Comparison of ENCODE assay signal across 8 cellular contexts in the genomic region with DNA sequence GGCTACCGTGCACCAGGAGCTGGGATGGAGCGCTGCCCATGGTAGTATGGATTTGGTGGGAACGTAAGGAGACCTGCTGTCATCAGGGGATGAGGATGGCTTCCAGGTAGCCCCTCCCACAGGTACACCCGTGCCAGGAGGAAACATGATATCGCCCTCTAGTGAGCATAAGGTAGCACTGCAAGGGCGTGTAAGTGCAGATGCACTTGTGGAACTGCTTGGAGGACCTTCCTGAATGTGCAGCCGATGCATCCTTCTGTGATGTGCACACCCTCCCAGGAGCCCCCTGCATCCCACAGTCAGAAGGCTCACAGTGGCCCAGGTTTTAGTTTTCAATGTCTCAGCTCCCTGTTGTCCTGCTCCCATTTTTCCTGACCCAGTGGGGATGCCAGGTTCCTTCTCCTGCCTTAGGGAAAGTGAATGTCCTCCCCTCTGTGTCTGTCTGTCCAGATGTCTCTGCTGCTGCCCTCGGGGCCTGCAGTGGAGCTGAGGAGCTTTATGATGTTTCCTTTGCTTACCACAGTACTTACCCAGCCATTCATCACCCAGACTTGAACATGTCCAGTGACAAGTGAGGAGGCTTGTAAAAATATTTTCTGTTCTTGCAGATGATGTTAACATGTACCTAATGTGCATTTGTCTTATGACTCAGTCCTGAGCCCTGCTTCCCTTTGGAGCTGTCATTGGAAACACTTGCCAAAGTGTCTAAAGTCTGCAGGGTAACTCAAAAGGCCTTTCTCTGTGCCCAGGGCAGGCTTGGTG. TPM values are rescaled to one million over a fixed set of nuclear protein-coding genes. Genes with fewer than 3 reads are reported as not detected.
A peak's percentile ranks its signal among the peaks of the same experiment; 100 is the strongest.
DNase-seq lines count a peak whose midpoint lies in the region; ATAC-seq and TF ChIP-seq lines count a peak whose summit lies in the region.

No MANE protein-coding gene starts in this region.

- intact Hi-C loops in CD8-positive, alpha-beta T cell (cut with DNase I, micrococcal nuclease): loop anchor here in 1 of 2 experiments (1.0 kb wide), 1 partner anchor 160 kb away; no protein-coding TSS in a partner anchor
- intact Hi-C loops in prostate gland (cut with DNase I): loop anchor here (5.0 kb wide), 2 partner anchors 159 to 549 kb away; no protein-coding TSS in a partner anchor

- peaks cover 8% of the 10 kb centered on the region for H3K27me3 Mint-ChIP-seq in CD8-positive, alpha-beta T cell (ENCODE audit: low read depth)

- CTCF ChIA-PET in CD8-positive, alpha-beta T cell (lab: Charles Lee): interaction anchor here (0.7 to 2.7 kb wide), 6 partner anchors 14 to 177 kb away, joined by 3 to 15 read pairs (median 3); no protein-coding TSS in a partner anchor

- whole genome bisulfite sequencing in gastroesophageal sphincter (ENCODE audit: low coverage in 1 of 2), 2 donors: 13 to 27% methylated on average over 3 to 6 of the region's 8 CpGs
- 17% methylated on average over 8 of the region's 8 CpGs for WGBS in prostate gland

- H3K27ac Mint-ChIP-seq in CD8-positive, alpha-beta T cell: no peak overlapping the region

- H3K4me3 ChIP-seq in CD8-positive, alpha-beta T cell (ENCODE audit: low read depth, low read length): no peak overlapping the region
- H3K4me3 ChIP-seq in gastroesophageal sphincter: no peak overlapping the region
- H3K4me3 ChIP-seq in prostate gland: no peak overlapping the region

- H3K9me3 ChIP-seq in CD8-positive, alpha-beta T cell (ENCODE audit: low read length): no peaks in the 10 kb centered on the region
- H3K9me3 ChIP-seq in gastroesophageal sphincter: no peaks in the 10 kb centered on the region
- H3K9me3 ChIP-seq in prostate gland: no peaks in the 10 kb centered on the region

- no peaks in the 10 kb centered on the region for H3K9me3 Mint-ChIP-seq in CD8-positive, alpha-beta T cell

- no peak overlapping the region for H3K4me3 Mint-ChIP-seq in CD8-positive, alpha-beta T cell

- POLR2A ChIA-PET in CD8-positive, alpha-beta T cell (lab: Charles Lee): no interaction called here

- TF ChIP-seq POLR2A in gastroesophageal sphincter (IDR thresholded peaks at IDR 0.05) (no peak), prostate gland (IDR thresholded peaks at IDR 0.05) (no peak)

- H3K4me1 Mint-ChIP-seq in CD8-positive, alpha-beta T cell (ENCODE audit: low read depth): no peaks in the 10 kb centered on the region

- peak; percentile 80 for ATAC-seq in CD8-positive, alpha-beta T cell
- ATAC-seq in GM19043 (IDR thresholded peaks at IDR 0.05; ENCODE audit: low read depth, unreplicated experiment) (peak; percentile 80), HG03354 (IDR thresholded peaks at IDR 0.05; ENCODE audit: poor library complexity, severe bottlenecking, unreplicated experiment) (peak; percentile 90), gastroesophageal sphincter (peak; percentile 20)

- DNase-seq in CD8-positive, alpha-beta T cell: peak in 5 of 7 experiments; percentile 1 to 59 (median 34)
- DNase-seq in NCI-H345 treated with DMSO at 0.1 percent for 48 hours (lab: John Stamatoyannopoulos, UW; ENCODE audit: unreplicated experiment) (peak; percentile 37), activated T-cell treated with anti-CD3 and anti-CD28 coated beads for 4 hours (peak; percentile 11), prostate gland (ENCODE audit: low spot score) (peak; percentile 35), T-helper 9 cell (no peak)

- no peaks in the 10 kb centered on the region for H3K27me3 ChIP-seq in CD8-positive, alpha-beta T cell (ENCODE audit: insufficient read depth, low read length)
- H3K27me3 ChIP-seq in gastroesophageal sphincter (no peaks in the 10 kb centered on the region), prostate gland (replicated peaks; ENCODE audit: insufficient read depth) (no peaks in the 10 kb centered on the region)

- no peak for TF ChIP-seq EP300 in gastroesophageal sphincter (IDR thresholded peaks at IDR 0.05)

- peak; percentile 43 for TF ChIP-seq CTCF in CD8-positive, alpha-beta T cell (IDR thresholded peaks at IDR 0.05)
- TF ChIP-seq CTCF in gastroesophageal sphincter (IDR thresholded peaks at IDR 0.05) (peak in 3 of 4 experiments; percentile 63 to 79 (median 68)), prostate gland (IDR thresholded peaks at IDR 0.05) (peak; percentile 38 to 80 (median 70))

- H3K27ac ChIP-seq in CD8-positive, alpha-beta T cell (ENCODE audit: low read depth, low read length): no peak overlapping the region
- H3K27ac ChIP-seq in gastroesophageal sphincter (peak overlapping the region in 3 of 4 donors; percentile 83 to 94 (median 86)), prostate gland (no peak overlapping the region)

- H3K36me3 ChIP-seq in CD8-positive, alpha-beta T cell (ENCODE audit: insufficient read depth, low read length): no peaks in the 10 kb centered on the region
- peaks cover 0 to 60% of the 10 kb centered on the region in 2 donors for H3K36me3 ChIP-seq in gastroesophageal sphincter
- H3K36me3 ChIP-seq in prostate gland: no peaks in the 10 kb centered on the region

- H3K36me3 Mint-ChIP-seq in CD8-positive, alpha-beta T cell: no peaks in the 10 kb centered on the region

- no peaks in the 10 kb centered on the region for H3K4me1 ChIP-seq in CD8-positive, alpha-beta T cell (ENCODE audit: insufficient read depth, low read length)
- H3K4me1 ChIP-seq in gastroesophageal sphincter: peaks cover 5 to 40% (median 22%) of the 10 kb centered on the region in 3 donors
- H3K4me1 ChIP-seq in prostate gland (replicated peaks): peaks cover 3% of the 10 kb centered on the region

RNA-seq across cellular contexts. Expression of gene DBX1, which starts 49.2 kb away (rescaled TPM):
- not detected for total RNA-seq in CD8-positive, alpha-beta T cell
- not detected for total RNA-seq in gastroesophageal sphincter
- total RNA-seq in prostate gland: not detected

Comparison
In these comparisons a context has a peak if more than half of its experiments do, and no peak if none do; other contexts are left out.
1. ATAC-seq: peak in every context shown above with its lines; median percentile 90 in HG03354; 80 in CD8-positive, alpha-beta T cell; 80 in GM19043; 20 in gastroesophageal sphincter.
2. H3K27ac ChIP-seq: peak in gastroesophageal sphincter (3 of 4); none in CD8-positive, alpha-beta T cell (single experiment) and prostate gland (0 of 2).
3. Peak in every context shown above with its lines, with median percentiles within 50 percentile points of each other: CTCF ChIP-seq.